1 cellular context compared by ENCODE assay signal in genomic region chr2:199806179-199806578, GRCh38.
TF ChIP-seq lines count a peak whose summit lies in the region.

No MANE protein-coding gene starts in this region.

TF ChIP-seq in HEK293T, 16 proteins besides CTCF, POLR2A, EP300 and RAD21 (continued from another document):
- no peak for TF ChIP-seq ZNF384 (IDR thresholded peaks at IDR 0.05)
